Comparison of ENCODE assay signal across 24 cellular contexts in genomic region chr6:66599541-66599940, GRCh38.
"Had no signal": no experiment of that assay in that cellular context is flagged by ENCODE, and none has a peak within 500 bp of the region (broad histone marks: within the 10 kb centered on the region; RNA-seq: fewer than 3 reads in every experiment).

No MANE protein-coding gene starts in this region.

- H3K4me1 ChIP-seq: esophagus muscularis mucosa, heart right ventricle, lower lobe of right lung, neural progenitor cell, tibial nerve had no signal

- H3K36me3 ChIP-seq: esophagus muscularis mucosa, heart right ventricle, lower lobe of right lung, neural progenitor cell, tibial nerve had no signal

- ATAC-seq: activated CD8-positive, alpha-beta T cell treated with anti-CD3 and anti-CD28 coated beads, Interleukin-2, amount 10 ng/mL, durations not matched to agents 7 days and 5 days; activated naive CD4-positive, alpha-beta T cell treated with anti-CD3 and anti-CD28 coated beads, Interleukin-2, amount 50 U/mL, for 72 hours; effector memory CD8-positive, alpha-beta T cell; heart right ventricle; lower lobe of right lung; naive thymus-derived CD8-positive, alpha-beta T cell; sciatic nerve; stimulated activated effector memory CD8-positive, alpha-beta T cell treated with anti-CD3 and anti-CD28 coated beads, Interleukin-12 subunit alpha, Interleukin-12 subunit beta, amount 100 ng/mL, for 72 hours; stimulated activated naive CD8-positive, alpha-beta T cell treated with anti-CD3 and anti-CD28 coated beads, Interleukin-15, amount 100 ng/mL, for 72 hours had no signal

- DNase-seq: activated CD4-positive, alpha-beta T cell treated with anti-CD3 and anti-CD28 coated beads for 1 hour; activated CD4-positive, alpha-beta T cell treated with anti-CD3 and anti-CD28 coated beads, Interleukin-2, amount 50 U/mL, for 1 hour; activated CD8-positive, alpha-beta T cell treated with anti-CD3 and anti-CD28 coated beads, Interleukin-2, amount 10 ng/mL, durations not matched to agents 7 days and 5 days; activated T-cell treated with anti-CD3 and anti-CD28 coated beads, Interleukin-2, amount 50 U/mL, for 1 hour; aorta; caudate nucleus; dorsolateral prefrontal cortex; effector memory CD8-positive, alpha-beta T cell; heart right ventricle; lower lobe of right lung; naive thymus-derived CD8-positive, alpha-beta T cell; small intestine; stimulated activated CD4-positive, alpha-beta T cell treated with anti-CD3 and anti-CD28 coated beads, Interleukin-2, amount 100 ng/mL, for 24 hours; stimulated activated naive CD8-positive, alpha-beta T cell treated with anti-CD3 and anti-CD28 coated beads, Interleukin-15, amount 100 ng/mL, for 72 hours had no signal

- H3K9me3 ChIP-seq: esophagus muscularis mucosa, lower lobe of right lung had no signal

- H3K9ac ChIP-seq: neural progenitor cell had no signal

- H3K27ac ChIP-seq: dorsolateral prefrontal cortex, esophagus muscularis mucosa, heart right ventricle, lower lobe of right lung, neural progenitor cell, tibial nerve had no signal

- FAIRE-seq: colon, endothelial cell of umbilical vein, keratinocyte, small intestine, TTC549 had no signal

- H3K4me3 ChIP-seq: dorsolateral prefrontal cortex, esophagus muscularis mucosa, heart right ventricle, lower lobe of right lung, neural progenitor cell, tibial nerve had no signal
